8 cellular contexts compared by ENCODE assay signal in genomic region chr2:170930132-170931109, GRCh38. TPM values are rescaled to one million over a fixed set of nuclear protein-coding genes. Genes with fewer than 3 reads are reported as not detected.
DNase-seq lines count a peak whose midpoint lies in the region; ATAC-seq, FAIRE-seq and TF ChIP-seq lines count a peak whose summit lies in the region.

No MANE protein-coding gene starts in this region.

- peak overlapping the region; percentile 100 for H3K4me2 ChIP-seq in K562 (ENCODE audit: insufficient read depth, low read length)

- intact Hi-C loops in K562 (cut with micrococcal nuclease), result no loop called here
- intact Hi-C loops in left colon (cut with DNase I, micrococcal nuclease), result no loop called here

- peak overlapping the region; percentile 95 for H3K27ac ChIP-seq in K562 (ENCODE audit: extremely low read depth, low read depth, low read length)

- peak overlapping the region; percentile 81 for H3K4me3 ChIP-seq in K562

- peak overlapping the region; percentile 92 to 98 for H3K9ac ChIP-seq in K562 (ENCODE audit: insufficient read depth in 1 of 2, low read depth in 2 of 2, low read length in 2 of 2)

- ATAC-seq in GM21619 (IDR thresholded peaks at IDR 0.05; ENCODE audit: unreplicated experiment) (peak; percentile 28), K562 (peak; percentile 59), left colon (peak; percentile 15)

- CTCF ChIA-PET in K562 (lab: Yijun Ruan, JAX; ENCODE audit: low intra/inter-chr PET ratio), result interaction anchor here (0.6 to 0.7 kb wide), 3 partner anchors 12 to 655 kb away, joined by 3 read pairs; no protein-coding TSS in a partner anchor

- TF ChIP-seq POLR2A in K562 (conservative IDR thresholded peaks at IDR 0.05), result peak; percentile 67

- 0 out of 2 replicates have a peak, but pooled peaks have one; percentile 14 for TF ChIP-seq EP300 in K562 (IDR thresholded peaks at IDR 0.05; ENCODE audit: low read length)

- peaks cover 64% of the 10 kb centered on the region for H3K79me2 ChIP-seq in K562 (ENCODE audit: control insufficient read depth, insufficient read depth, low read length)

- H3K4me1 ChIP-seq in K562 (replicated peaks in 1 of 2; ENCODE audit: control insufficient read depth in 2 of 2, insufficient read depth in 2 of 2, low read length in 2 of 2), result peaks cover 13 to 26% of the 10 kb centered on the region in 2 experiments; a peak in 4 of 5 replicates

- H4K20me1 ChIP-seq in K562 (replicated peaks; ENCODE audit: control insufficient read depth, insufficient read depth, low read length), result peaks cover 27% of the 10 kb centered on the region

- peaks cover 39% of the 10 kb centered on the region for H3K36me3 ChIP-seq in K562 (ENCODE audit: control insufficient read depth, insufficient read depth, low read length)

- in situ Hi-C loops in K562 (cut with MboI), result no loop called here

- no peak for TF ChIP-seq CTCF in K562 (IDR thresholded peaks at IDR 0.05 in 2 of 3, conservative IDR thresholded peaks at IDR 0.05 in 1 of 3; ENCODE audit: insufficient read depth in 2 of 3, low read depth in 1 of 3, low read length in 3 of 3)

- peak overlapping the region; percentile 90 for H2AFZ ChIP-seq in K562 (ENCODE audit: low read depth, low read length)

- peaks cover 8% of the 10 kb centered on the region for H3K9me3 ChIP-seq in K562 (replicated peaks; ENCODE audit: control insufficient read depth, insufficient read depth, low read depth, low read length)

- WGBS in K562 (ENCODE audit: insufficient coverage, low coverage, missing lambda C conversion rate), result 7% methylated on average over 18 of the region's 18 CpGs

- POLR2A ChIA-PET in K562 (lab: Yijun Ruan, JAX), result interaction anchor here (0.5 to 4.5 kb wide), 37 partner anchors 8 to 1489 kb away, joined by 3 to 28 read pairs (median 4); no protein-coding TSS in a partner anchor

- no peak for TF ChIP-seq RAD21 in K562 (CRISPR knock-in tag; conservative IDR thresholded peaks at IDR 0.05 in 1 of 2, IDR thresholded peaks at IDR 0.05 in 1 of 2)

- H3K27me3 ChIP-seq in K562 (ENCODE audit: control insufficient read depth in 2 of 2, insufficient read depth in 2 of 2, low read length in 2 of 2), result no peaks in the 10 kb centered on the region

- BruUV-seq in K562 (replicated peaks; lab: Mats Ljungman, UMichigan), result TSS peak; percentile 41

- DNase-seq in DMS114 treated with DMSO at 0.1 percent for 48 hours (lab: John Stamatoyannopoulos, UW; ENCODE audit: unreplicated experiment) (peak; percentile 7), M059J (ENCODE audit: low read depth) (peak; percentile 53), T-helper 2 cell (peak in 4 of 5 experiments; percentile 40 to 92 (median 59)), K562 (ENCODE audit: extremely low read depth in 1 of 4, low spot score in 3 of 4) (peak in 3 of 4 experiments; percentile 30 to 79 (median 71)), left colon (peak; percentile 29 to 42), cortex of kidney (lab: John Stamatoyannopoulos, UW) (no peak)
- peak; percentile 29 to 43 (median 35) for DNase-seq in stimulated activated CD4-positive, alpha-beta T cell treated with anti-CD3 and anti-CD28 coated beads, TNF-alpha, amount 100 ng/mL, for 24 hours (ENCODE audit: low read depth in 3 of 3)

- no peaks in the 10 kb centered on the region for H3K9me1 ChIP-seq in K562 (ENCODE audit: control insufficient read depth, insufficient read depth, low read length)

- FAIRE-seq in K562 (lab: Jason Lieb, UNC), result peak; percentile 78

TF ChIP-seq in K562, 482 proteins besides CTCF, POLR2A, EP300 and RAD21 (continues in another document):
- no peak; the same call in 1 of the 2 replicates for TF ChIP-seq CEBPG (CRISPR knock-in tag; IDR thresholded peaks at IDR 0.05)
- TF ChIP-seq CEBPG (tag; conservative IDR thresholded peaks at IDR 0.05 in 1 of 2, IDR thresholded peaks at IDR 0.05 in 1 of 2), result no peak
- no peak for TF ChIP-seq TARDBP (IDR thresholded peaks at IDR 0.05)
- no peak for TF ChIP-seq ZNF3 (CRISPR knock-in tag; IDR thresholded peaks at IDR 0.05)
- no peak for TF ChIP-seq ELF4 (CRISPR knock-in tag; IDR thresholded peaks at IDR 0.05)
- no peak; the same call in 1 of the 2 replicates for TF ChIP-seq STAT5A (IDR thresholded peaks at IDR 0.05; ENCODE audit: borderline replicate concordance, low read length)
- TF ChIP-seq ELK3 (CRISPR knock-in tag; IDR thresholded peaks at IDR 0.05), result no peak
- TF ChIP-seq ZNF407 (IDR thresholded peaks at IDR 0.05; ENCODE audit: low read depth), result no peak
- TF ChIP-seq NELFE (IDR thresholded peaks at IDR 0.05; ENCODE audit: insufficient read depth, insufficient read length), result no peak

RNA-seq across cellular contexts. Expression of gene GORASP2, which starts 1.4 kb away (rescaled TPM):
- 57.4 and 58.6 TPM in 2 replicates for total RNA-seq in M059J (2014; rRNA removed; shearing (Covaris generic))
- 76.1 and 136 TPM in 2 replicates for total RNA-seq in K562 (2011; cell fraction: chromatin; rRNA removed; ENCODE audit: low replicate concordance)
- 56.1 and 58.7 TPM in 2 replicates for total RNA-seq in K562 (2011; cell fraction: nucleolus; rRNA removed)
- total RNA-seq in K562 (2011; cell fraction: nucleoplasm; rRNA removed), result 70.5 and 94.6 TPM in 2 replicates
- total RNA-seq in K562 (2014; rRNA removed) (59.6 and 61.8 TPM in 2 replicates), K562 (2014; rRNA removed; fragmentation: Illumina TruSeq; extraction: Trizol) (46.1 and 55.9 TPM in 2 replicates), K562 (2015; rRNA removed; fragmentation: Illumina TruSeq; extraction: Trizol) (52.3 and 54.1 TPM in 2 replicates), K562 (2021) (96.9 and 98.9 TPM in 2 replicates), left colon (10 to 100 TPM; 74.4 to 83.0 TPM)
- polyA plus RNA-seq in K562 (2011; rRNA removed) (180 and 239 TPM in 2 replicates), K562 (2014; fragmentation: Illumina TruSeq; extraction: Trizol) (146 and 153 TPM in 2 replicates), K562 (2014; fragmentation: Nextera tagmentation; extraction: Ambion mirVana) (10 to 100 TPM; 27.4 to 29.9 TPM), K562 (2014; rRNA removed) (93.4 and 101 TPM in 2 replicates)
- polyA plus RNA-seq in K562 (2011; cell fraction: cytosol; rRNA removed), result 271 and 294 TPM in 2 replicates
- polyA plus RNA-seq in K562 (2011; cell fraction: nucleus; rRNA removed), result 85.4 and 108 TPM in 2 replicates
- 81.8 and 88.5 TPM in 2 replicates for polyA plus RNA-seq in K562 (2012)
- 199 and 207 TPM in 2 replicates for polyA minus RNA-seq in K562 (2011; rRNA and poly(A)+ RNA removed)
- polyA minus RNA-seq in K562 (2011; cell fraction: cytosol; rRNA and poly(A)+ RNA removed), result 61.5 and 71.4 TPM in 2 replicates
- polyA minus RNA-seq in K562 (2011; cell fraction: nucleus; rRNA and poly(A)+ RNA removed), result 47.5 and 82.2 TPM in 2 replicates
